In genomic region chr16:79895917-79896203, GRCh38 we compare ENCODE assay signal across 25 cellular contexts.
"Had no signal": no experiment of that assay in that cellular context is flagged by ENCODE, and none has a peak within 500 bp of the region (broad histone marks: within the 10 kb centered on the region; RNA-seq: fewer than 3 reads in every experiment).

No MANE protein-coding gene starts in this region.

- DNase-seq: hippocampal formation; kidney; left colon; left lung; lower lobe of right lung; mammary epithelial cell; mesendoderm; naive B cell; natural killer cell; nephron progenitor cell; ovary; right cardiac atrium; sigmoid colon; stimulated activated CD4-positive, alpha-beta T cell treated with anti-CD3 and anti-CD28 coated beads, Interleukin-12 subunit alpha, Interleukin-12 subunit beta, amount 100 ng/mL, for 4 hours; stimulated activated CD4-positive, alpha-beta T cell treated with anti-CD3 and anti-CD28 coated beads, Interleukin-15, amount 100 ng/mL, for 24 hours; stimulated activated CD4-positive, alpha-beta T cell treated with anti-CD3 and anti-CD28 coated beads, Interleukin-2, amount 100 ng/mL, for 24 hours; stimulated activated CD4-positive, alpha-beta T cell treated with anti-CD3 and anti-CD28 coated beads, Interleukin-4, amount 100 ng/mL, for 1 hour; stimulated activated naive B cell treated with anti-CD40 and anti-IgM and Interleukin-4, amounts not matched to agents 10 μg/mL and 1 μg/mL and 100 μg/mL, for 72 hours; stimulated activated naive CD8-positive, alpha-beta T cell treated with anti-CD3 and anti-CD28 coated beads, Interleukin-15, Interleukin-2, amounts not matched to agents 100 U/mL and 50 U/mL, for 24 hours; stomach; tibial artery; trophoblast cell; upper lobe of right lung had no signal

- H3K36me3 ChIP-seq: left lung, lower lobe of right lung, neural progenitor cell, ovary, sigmoid colon, stomach, thoracic aorta, tibial artery, upper lobe of right lung had no signal

- H3K27me3 ChIP-seq: left lung, neural progenitor cell, ovary, sigmoid colon, stomach, tibial artery, upper lobe of right lung had no signal

- H3K4me2 ChIP-seq: neural progenitor cell had no signal

- H3K9ac ChIP-seq: neural progenitor cell had no signal

- H3K4me3 ChIP-seq: left lung, lower lobe of right lung, neural progenitor cell, ovary, sigmoid colon, stomach, thoracic aorta, tibial artery, upper lobe of right lung had no signal

- H2AFZ ChIP-seq: neural progenitor cell had no signal

- H3K9me3 ChIP-seq: left lung, lower lobe of right lung, ovary, stomach, thoracic aorta, tibial artery, upper lobe of right lung had no signal

- H3K27ac ChIP-seq: left lung, lower lobe of right lung, neural progenitor cell, ovary, sigmoid colon, stomach, thoracic aorta, tibial artery, upper lobe of right lung had no signal

- H3K4me1 ChIP-seq: left lung, lower lobe of right lung, neural progenitor cell, sigmoid colon, stomach, tibial artery, upper lobe of right lung had no signal
